Comparison of ENCODE assay signal across 19 cellular contexts in the genomic region with DNA sequence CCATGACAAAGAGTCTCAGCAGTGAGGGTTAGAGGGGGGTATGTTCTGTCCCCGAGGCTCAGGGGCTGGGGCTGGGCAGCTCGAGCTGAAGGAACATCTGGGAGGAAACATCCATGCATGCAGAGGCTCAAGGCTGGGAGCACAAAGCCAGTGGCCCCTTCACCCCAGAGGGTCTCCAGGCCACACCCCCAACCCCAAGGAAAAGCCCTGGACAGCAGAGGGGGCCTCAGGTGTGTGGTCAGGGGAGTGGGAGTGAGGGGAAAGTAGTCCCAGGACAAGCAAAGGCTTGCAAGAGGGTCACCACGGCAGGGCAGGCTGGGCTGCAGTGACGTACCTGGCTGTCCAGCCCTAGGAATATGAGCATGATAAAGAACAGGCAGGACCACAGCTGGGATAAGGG. TPM values are rescaled to one million over a fixed set of nuclear protein-coding genes. Genes with fewer than 3 reads are reported as not detected.
DNase-seq lines count a peak whose midpoint lies in the region; ATAC-seq and TF ChIP-seq lines count a peak whose summit lies in the region.
"Had no signal": no experiment of that assay in that cellular context is flagged by ENCODE, and none has a peak within 500 bp of the region (broad histone marks: within the 10 kb centered on the region; RNA-seq: fewer than 3 reads in every experiment).

No MANE protein-coding gene starts in this region.

- H3K4me1 ChIP-seq in right cardiac atrium (ENCODE audit: control insufficient read depth, insufficient read depth, low read length) (no peaks in the 10 kb centered on the region), spleen (no peaks in the 10 kb centered on the region), SJCRH30 (no peaks in the 10 kb centered on the region)

- TF ChIP-seq POLR2A in spleen (IDR thresholded peaks at IDR 0.05): no peak

- H3K36me3 ChIP-seq in spleen (no peaks in the 10 kb centered on the region), SJCRH30 (no peaks in the 10 kb centered on the region)
- H3K36me3 ChIP-seq: BE2C; BLaER1 treated with 17β-estradiol and CSF1 and Interleukin-3, amounts not matched to agents 10 nM and 100 nM had no signal

- H3K27me3 ChIP-seq in right cardiac atrium (ENCODE audit: control insufficient read depth, insufficient read depth): no peaks in the 10 kb centered on the region
- H3K27me3 ChIP-seq in dorsolateral prefrontal cortex: no peaks in the 10 kb centered on the region
- H3K27me3 ChIP-seq in spleen (replicated peaks in 1 of 7): peaks cover 0 to 74% (median 0%) of the 10 kb centered on the region in 7 donors
- no peaks in the 10 kb centered on the region for H3K27me3 ChIP-seq in SJCRH30
- H3K27me3 ChIP-seq: BE2C; BLaER1 treated with 17β-estradiol and CSF1 and Interleukin-3, amounts not matched to agents 10 nM and 100 nM had no signal

- WGBS in right cardiac atrium: 87% methylated on average over 4 of the region's 4 CpGs
- 66 to 82% (median 76%) methylated on average over 4 of the region's 4 CpGs for WGBS in spleen, 5 donors

- intact Hi-C loops in Right ventricle myocardium inferior (cut with DNase I): no loop called here
- intact Hi-C loops in right cardiac atrium (cut with DNase I): no loop called here
- intact Hi-C loops in dorsolateral prefrontal cortex (cut with DNase I): no loop called here
- intact Hi-C loops in spleen (cut with DNase I; ENCODE audit: low total_unique reads): no loop called here

- DNase-seq in Right ventricle myocardium inferior (ENCODE audit: missing footprints) (peak; percentile 5), right cardiac atrium (no peak), dorsolateral prefrontal cortex (no peak), spleen (peak; percentile 70), SJCRH30 (no peak)
- DNase-seq: BE2C; CD4-positive, alpha-beta T cell; CD8-positive, alpha-beta memory T cell; DMS 273 treated with DMSO at 0.1 percent for 48 hours; DMS79; EL; GDM1; GM23248; H9 had no signal

- TF ChIP-seq CTCF in dorsolateral prefrontal cortex (IDR thresholded peaks at IDR 0.05 in 54 of 56, conservative IDR thresholded peaks at IDR 0.05 in 2 of 56; ENCODE audit: low read depth in 1 of 56, partially characterized antibody in 56 of 56) (no peak), spleen (IDR thresholded peaks at IDR 0.05 in 8 of 11, conservative IDR thresholded peaks at IDR 0.05 in 3 of 11) (no peak)

- H3K27ac ChIP-seq in right cardiac atrium (ENCODE audit: low read length) (no peak overlapping the region), dorsolateral prefrontal cortex (peak overlapping the region in 42 of 59 donors; percentile 8 to 99 (median 56)), spleen (no peak overlapping the region), SJCRH30 (no peak overlapping the region)
- H3K27ac ChIP-seq: 22Rv1; BLaER1 treated with 17β-estradiol and CSF1 and Interleukin-3, amounts not matched to agents 10 nM and 100 nM; GM23248 had no signal

- H3K9me3 ChIP-seq in right cardiac atrium (ENCODE audit: control insufficient read depth, low read length) (no peaks in the 10 kb centered on the region), spleen (no peaks in the 10 kb centered on the region), SJCRH30 (replicated peaks) (no peaks in the 10 kb centered on the region)
- H3K9me3 ChIP-seq: BE2C had no signal

- no peak for ATAC-seq in Right ventricle myocardium inferior
- ATAC-seq in right cardiac atrium: no peak
- no peak for ATAC-seq in HG03460 (IDR thresholded peaks at IDR 0.05; ENCODE audit: unreplicated experiment)
- ATAC-seq: GM12878, HCT116 had no signal

- H3K4me3 ChIP-seq in right cardiac atrium (ENCODE audit: low read length) (no peak overlapping the region), dorsolateral prefrontal cortex (no peak overlapping the region), spleen (no peak overlapping the region), SJCRH30 (no peak overlapping the region)
- H3K4me3 ChIP-seq: BLaER1 treated with 17β-estradiol and CSF1 and Interleukin-3, amounts not matched to agents 10 nM and 100 nM; GM12878; GM23248 had no signal

RNA-seq across cellular contexts. Expression of a gene that starts 17.5 kb away (rescaled TPM):
- total RNA-seq in Right ventricle myocardium inferior: 0.68 TPM
- 1 to 10 TPM in 3 of 4 donors, under 1 TPM in 1; 0.89 to 2.9 (median 1.3) TPM for total RNA-seq in right cardiac atrium
- polyA plus RNA-seq in right cardiac atrium: 0.20 TPM
- total RNA-seq in dorsolateral prefrontal cortex: 100 to 1,000 TPM in 1 of 120 experiments, 10 to 100 TPM in 119; 10.8 to 211 (median 33.5) TPM
- 1 to 10 TPM in 6 of 7 donors, under 1 TPM in 1; 0.91 to 3.1 (median 2.7) TPM for total RNA-seq in spleen
- 1 to 10 TPM in 1 of 3 donors, under 1 TPM in 2; 0.35 to 1.2 (median 0.50) TPM for polyA plus RNA-seq in spleen
- total RNA-seq in SJCRH30 (2014; rRNA removed; shearing (Covaris generic)): not detected in 2 replicates
- total RNA-seq: CD4-positive, alpha-beta T cell; GM23248 had no signal
- polyA plus RNA-seq: CD8-positive, alpha-beta memory T cell; GM23248 had no signal

Comparison
In these comparisons a context has a peak if more than half of its experiments do, and no peak if none do; other contexts are left out.
1. DNase-seq: peak in Right ventricle myocardium inferior (single experiment) and spleen (single experiment); none in right cardiac atrium (0 of 3), dorsolateral prefrontal cortex (0 of 10) and SJCRH30 (0 of 2).
2. H3K27ac ChIP-seq: peak in dorsolateral prefrontal cortex (42 of 59); none in right cardiac atrium (single experiment), spleen (0 of 8) and SJCRH30 (single experiment).